Comparison of ENCODE assay signal across 28 cellular contexts in the genomic region with DNA sequence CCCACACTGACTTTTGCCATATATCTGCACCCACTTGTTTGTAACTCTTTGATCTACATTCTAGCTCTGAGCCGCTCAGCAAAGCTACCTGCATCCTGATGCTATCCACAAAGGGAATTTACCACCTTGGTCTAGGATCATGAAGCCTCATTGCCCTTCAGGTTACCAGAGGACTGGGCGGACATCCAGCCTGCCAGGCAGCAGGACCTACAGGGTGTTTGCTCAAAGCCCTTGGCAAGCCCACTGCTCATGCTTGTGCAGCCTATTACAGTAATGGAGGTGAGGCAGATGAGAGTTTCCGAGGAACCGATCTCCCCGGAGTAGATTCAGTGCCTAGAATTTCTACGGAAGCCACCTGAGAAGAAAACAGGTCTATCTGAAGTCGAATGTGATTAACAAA.
"Had no signal": no experiment of that assay in that cellular context is flagged by ENCODE, and none has a peak within 500 bp of the region (broad histone marks: within the 10 kb centered on the region; RNA-seq: fewer than 3 reads in every experiment).

No MANE protein-coding gene starts in this region.

- DNase-seq: activated CD4-positive, alpha-beta T cell treated with anti-CD3 and anti-CD28 coated beads, Interleukin-2, amount 10 ng/mL, durations not matched to agents 24 days and 14 days; activated CD4-positive, alpha-beta T cell treated with anti-CD3 and anti-CD28 coated beads, Interleukin-2, amount 50 U/mL, for 4 hours; activated CD4-positive, CD25-positive, alpha-beta regulatory T cell; activated CD8-positive, alpha-beta T cell treated with anti-CD3 and anti-CD28 coated beads for 36 hours; activated gamma-delta T cell; activated naive CD4-positive, alpha-beta T cell treated with Interleukin-2 at 50 U/mL for 16 hours; activated naive CD8-positive, alpha-beta T cell treated with anti-CD3 and anti-CD28 coated beads, Interleukin-2, amount 10 ng/mL, durations not matched to agents 7 days and 5 days; activated T-cell treated with anti-CD3 and anti-CD28 coated beads, Interleukin-2, amount 50 U/mL, for 1 hour; activated T-cell treated with anti-CD3 and anti-CD28 coated beads, Interleukin-2, amount 50 U/mL, for 72 hours; amygdala; body of pancreas; KG1; MM.1S; MV-4-11; NCI-H1105; NCI-H1417 treated with DMSO at 0.1 percent for 48 hours; NCI-H187 treated with DMSO at 0.1 percent for 48 hours; NCI-H2081; NCI-H226; NCI-H446 treated with DMSO at 0.1 percent for 48 hours; NCI-H524; NCI-H69; NCI-H82; PC-9; SHP77; SJCRH30; T1000; WERI-Rb-1 had no signal

- ATAC-seq: activated CD8-positive, alpha-beta T cell treated with anti-CD3 and anti-CD28 coated beads for 36 hours; activated T-cell treated with anti-CD3 and anti-CD28 coated beads, Interleukin-2, amount 50 U/mL, for 72 hours; body of pancreas had no signal
